33 cellular contexts compared by ENCODE assay signal in genomic region chr2:118580651-118581050, GRCh38.
A peak's percentile ranks its signal among the peaks of the same experiment; 100 is the strongest.
DNase-seq lines count a peak whose midpoint lies in the region; ATAC-seq, FAIRE-seq and TF ChIP-seq lines count a peak whose summit lies in the region.
"Had no signal": no experiment of that assay in that cellular context is flagged by ENCODE, and none has a peak within 500 bp of the region (broad histone marks: within the 10 kb centered on the region; RNA-seq: fewer than 3 reads in every experiment).

No MANE protein-coding gene starts in this region.

- H3K27me3 Mint-ChIP-seq in HFFc6 (ENCODE audit: insufficient read depth) = peaks cover 10% of the 10 kb centered on the region

- intact Hi-C loops in tibial artery (cut with DNase I; ENCODE audit: low total_unique reads) = no loop called here

- H3K9ac ChIP-seq in keratinocyte (ENCODE audit: control insufficient read depth, extremely low read depth, insufficient read depth, low read length) = no peak overlapping the region
- H3K9ac ChIP-seq: BLaER1 had no signal

- in situ Hi-C loops in brain microvascular endothelial cell (cut with HindIII; ENCODE audit: low pct_ligation_motif_present, low sequenced_read_pairs) = no loop called here

- H2AFZ ChIP-seq in keratinocyte (ENCODE audit: control insufficient read depth, low read length) = no peak overlapping the region

- no peaks in the 10 kb centered on the region for H3K4me1 Mint-ChIP-seq in HFFc6 (ENCODE audit: low read depth)
- H3K4me1 Mint-ChIP-seq: immature natural killer cell, naive B cell, T-cell had no signal

- no peaks in the 10 kb centered on the region for H3K79me2 ChIP-seq in keratinocyte (ENCODE audit: control insufficient read depth, insufficient read depth, low read length)

- DNase-seq in AG08395 (ENCODE audit: low spot score) (peak; percentile 50), HFFc6 (peak; percentile 2), brain microvascular endothelial cell (peak; percentile 2), keratinocyte (ENCODE audit: low read depth, low spot score) (no peak), GM19240 (ENCODE audit: insufficient read length, low spot score) (no peak), tibial artery (no peak), NCI-H2029 treated with DMSO at 0.1 percent for 48 hours (lab: John Stamatoyannopoulos, UW) (no peak)
- DNase-seq: activated CD4-positive, CD25-positive, alpha-beta regulatory T cell; activated naive CD4-positive, alpha-beta T cell treated with anti-CD3 and anti-CD28 coated beads for 36 hours; adrenal gland; cortex of kidney; DMS79; effector memory CD8-positive, alpha-beta T cell; hypothalamus; immature natural killer cell; IMR-90; left lung; naive B cell; NCI-H1105 treated with DMSO at 0.1 percent for 48 hours; NCI-H1930; NCI-H526; sigmoid colon; stimulated activated naive CD8-positive, alpha-beta T cell treated with anti-CD3 and anti-CD28 coated beads, Interleukin-15, Interleukin-2, amounts not matched to agents 100 U/mL and 50 U/mL, for 24 hours; T-cell; thyroid gland had no signal

- no peak overlapping the region for H3K4me3 Mint-ChIP-seq in HFFc6
- H3K4me3 Mint-ChIP-seq: activated naive CD4-positive, alpha-beta T cell treated with anti-CD3 and anti-CD28 coated beads for 36 hours; effector memory CD8-positive, alpha-beta T cell; immature natural killer cell; naive B cell; T-cell had no signal

- H3K27ac Mint-ChIP-seq in HFFc6 = no peak overlapping the region
- H3K27ac Mint-ChIP-seq: activated naive CD4-positive, alpha-beta T cell treated with anti-CD3 and anti-CD28 coated beads for 36 hours; effector memory CD8-positive, alpha-beta T cell; immature natural killer cell; naive B cell; progenitor cell of endocrine pancreas; T-cell had no signal

- dilution Hi-C loops in keratinocyte (cut with MboI; ENCODE audit: extremely low pct_ligation_motif_present, low sequenced_read_pairs) = no loop called here

- no peak for ATAC-seq in HG03108 (IDR thresholded peaks at IDR 0.05; ENCODE audit: unreplicated experiment)
- ATAC-seq: effector memory CD8-positive, alpha-beta T cell; esophagus mucosa; left lung; stimulated activated naive CD8-positive, alpha-beta T cell treated with anti-CD3 and anti-CD28 coated beads, Interleukin-15, Interleukin-2, amounts not matched to agents 100 U/mL and 50 U/mL, for 24 hours; T-cell had no signal

- H3K4me1 ChIP-seq in keratinocyte (ENCODE audit: control insufficient read depth, extremely low read depth, insufficient read depth, low read length) = peaks cover 25% of the 10 kb centered on the region
- H3K4me1 ChIP-seq in tibial artery = no peaks in the 10 kb centered on the region
- H3K4me1 ChIP-seq: adrenal gland, left lung, sigmoid colon, thyroid gland had no signal

- H3K36me3 ChIP-seq in brain microvascular endothelial cell (replicated peaks) (no peaks in the 10 kb centered on the region), keratinocyte (ENCODE audit: control insufficient read depth in 2 of 2, extremely low read depth in 1 of 2, insufficient read depth in 2 of 2, low read length in 2 of 2) (no peaks in the 10 kb centered on the region), tibial artery (no peaks in the 10 kb centered on the region)
- H3K36me3 ChIP-seq: adrenal gland, BLaER1, cardiac muscle cell, left lung, neutrophil, sigmoid colon, thyroid gland had no signal

- H4K20me1 ChIP-seq in keratinocyte (ENCODE audit: control insufficient read depth, extremely low read depth, insufficient read depth, low read length) = no peaks in the 10 kb centered on the region
- H4K20me1 ChIP-seq: BLaER1 had no signal

- H3K4me3 ChIP-seq in brain microvascular endothelial cell (ENCODE audit: low read depth, low read length) (no peak overlapping the region), keratinocyte (ENCODE audit: control insufficient read depth in 2 of 3, extremely low read depth in 1 of 3, insufficient read depth in 2 of 3, low read depth in 1 of 3, low read length in 3 of 3) (no peak overlapping the region), tibial artery (no peak overlapping the region)
- H3K4me3 ChIP-seq: adrenal gland, BLaER1, cardiac muscle cell, left lung, sigmoid colon, thyroid gland had no signal

- H3K27ac ChIP-seq in brain microvascular endothelial cell (no peak overlapping the region), keratinocyte (ENCODE audit: control insufficient read depth, insufficient read depth, low read length) (no peak overlapping the region), tibial artery (no peak overlapping the region)
- H3K27ac ChIP-seq: adrenal gland, BLaER1, cardiac muscle cell, left lung, neutrophil, sigmoid colon, thyroid gland had no signal

- H3K27me3 ChIP-seq in brain microvascular endothelial cell (replicated peaks) (no peaks in the 10 kb centered on the region), keratinocyte (ENCODE audit: control insufficient read depth, extremely low read depth, insufficient read depth, low read length) (no peaks in the 10 kb centered on the region), tibial artery (no peaks in the 10 kb centered on the region)
- H3K27me3 ChIP-seq: adrenal gland, BLaER1, cardiac muscle cell, neutrophil, sigmoid colon, thyroid gland had no signal

- TF ChIP-seq CTCF in HFFc6 (IDR thresholded peaks at IDR 0.05) (no peak), brain microvascular endothelial cell (IDR thresholded peaks at IDR 0.05; ENCODE audit: low read depth, low read length, missing control alignments) (no peak), keratinocyte (optimal IDR thresholded peaks at IDR 0.05 in 1 of 3, IDR thresholded peaks at IDR 0.05 in 1 of 3, conservative IDR thresholded peaks at IDR 0.05 in 1 of 3; ENCODE audit: extremely low read depth in 1 of 3, insufficient read depth in 2 of 3, low read length in 3 of 3) (no peak), tibial artery (IDR thresholded peaks at IDR 0.05) (no peak)

- no peaks in the 10 kb centered on the region for H3K9me3 ChIP-seq in keratinocyte (ENCODE audit: control insufficient read depth, low read depth, low read length)
- H3K9me3 ChIP-seq in tibial artery = no peaks in the 10 kb centered on the region
- H3K9me3 ChIP-seq: adrenal gland, BLaER1, left lung, neutrophil, sigmoid colon, thyroid gland had no signal

- H3K4me2 ChIP-seq in keratinocyte (ENCODE audit: control insufficient read depth, extremely low read depth, insufficient read depth, low read depth, low read length) = peak overlapping the region; percentile 65
- H3K4me2 ChIP-seq: BLaER1 had no signal

- H3K9me3 Mint-ChIP-seq in HFFc6 = no peaks in the 10 kb centered on the region
- H3K9me3 Mint-ChIP-seq: activated naive CD4-positive, alpha-beta T cell treated with anti-CD3 and anti-CD28 coated beads for 36 hours; effector memory CD8-positive, alpha-beta T cell; T-cell had no signal

- FAIRE-seq in keratinocyte (lab: Jason Lieb, UNC) = peak; percentile 67
- FAIRE-seq: A204.1, GM18507 had no signal

- H3K36me3 Mint-ChIP-seq in HFFc6 (ENCODE audit: low read depth) = no peaks in the 10 kb centered on the region
- H3K36me3 Mint-ChIP-seq: immature natural killer cell, naive B cell, T-cell had no signal

- H3K9me1 ChIP-seq in keratinocyte (ENCODE audit: control insufficient read depth, extremely low read depth, insufficient read depth, low read length) = no peaks in the 10 kb centered on the region

Comparison
In these comparisons a context has a peak if more than half of its experiments do, and no peak if none do; other contexts are left out.
1. DNase-seq: peak in AG08395 (single experiment), HFFc6 (single experiment) and brain microvascular endothelial cell (single experiment); none in keratinocyte (single experiment), GM19240 (single experiment), tibial artery (0 of 2) and NCI-H2029 treated with DMSO at 0.1 percent for 48 hours (single experiment).